Comparison of ENCODE assay signal across 8 cellular contexts in genomic region chr18:39841133-39842041, GRCh38.
DNase-seq lines count a peak whose midpoint lies in the region; ATAC-seq and TF ChIP-seq lines count a peak whose summit lies in the region.

No MANE protein-coding gene starts in this region.

- H3K36me3 Mint-ChIP-seq in progenitor cell of endocrine pancreas (ENCODE audit: insufficient read depth) = no peaks in the 10 kb centered on the region

- no peaks in the 10 kb centered on the region for H3K27me3 ChIP-seq in right atrium auricular region

- DNase-seq in DMS 273 treated with DMSO at 0.1 percent for 48 hours (lab: John Stamatoyannopoulos, UW) (peak; percentile 47), NCI-H1694 treated with DMSO at 0.1 percent for 48 hours (lab: John Stamatoyannopoulos, UW) (peak; percentile 55), amniotic epithelial cell (ENCODE audit: low read depth) (peak; percentile 75), right atrium auricular region (ENCODE audit: low spot score) (no peak), progenitor cell of endocrine pancreas (ENCODE audit: low spot score, unreplicated experiment) (peak; percentile 20), hepatic stellate cell (ENCODE audit: low spot score) (no peak)

- no peak overlapping the region for H3K27ac ChIP-seq in right atrium auricular region

- TF ChIP-seq CTCF in right atrium auricular region (IDR thresholded peaks at IDR 0.05) (peak; percentile 13 to 36), progenitor cell of endocrine pancreas (IDR thresholded peaks at IDR 0.05; ENCODE audit: unreplicated experiment) (peak; percentile 46)

- H3K36me3 ChIP-seq in right atrium auricular region = no peaks in the 10 kb centered on the region

- H3K4me3 ChIP-seq in right atrium auricular region = peak overlapping the region; percentile 14 to 32

- no peaks in the 10 kb centered on the region for H3K9me3 Mint-ChIP-seq in progenitor cell of endocrine pancreas (ENCODE audit: low read depth)

- ATAC-seq in GM19395 (IDR thresholded peaks at IDR 0.05; ENCODE audit: unreplicated experiment) (no peak), HG03139 (IDR thresholded peaks at IDR 0.05; ENCODE audit: unreplicated experiment) (no peak)

- H3K4me3 Mint-ChIP-seq in progenitor cell of endocrine pancreas (ENCODE audit: low read depth) = peak overlapping the region; percentile 90

- H3K9me3 ChIP-seq in right atrium auricular region = no peaks in the 10 kb centered on the region

- H3K4me1 Mint-ChIP-seq in progenitor cell of endocrine pancreas (ENCODE audit: low read depth) = peaks cover 25% of the 10 kb centered on the region

- H3K27me3 Mint-ChIP-seq in progenitor cell of endocrine pancreas = peaks cover 9% of the 10 kb centered on the region

- H3K4me1 ChIP-seq in right atrium auricular region = peaks cover 0 to 14% of the 10 kb centered on the region in 2 donors

- H3K27ac Mint-ChIP-seq in progenitor cell of endocrine pancreas = no peak overlapping the region

Comparison
In these comparisons a context has a peak if more than half of its experiments do, and no peak if none do; other contexts are left out.
1. DNase-seq: peak in DMS 273 treated with DMSO at 0.1 percent for 48 hours (single experiment), NCI-H1694 treated with DMSO at 0.1 percent for 48 hours (single experiment), amniotic epithelial cell (single experiment) and progenitor cell of endocrine pancreas (single experiment); none in right atrium auricular region (single experiment) and hepatic stellate cell (single experiment).